6 cellular contexts compared by ENCODE assay signal in the genomic region with DNA sequence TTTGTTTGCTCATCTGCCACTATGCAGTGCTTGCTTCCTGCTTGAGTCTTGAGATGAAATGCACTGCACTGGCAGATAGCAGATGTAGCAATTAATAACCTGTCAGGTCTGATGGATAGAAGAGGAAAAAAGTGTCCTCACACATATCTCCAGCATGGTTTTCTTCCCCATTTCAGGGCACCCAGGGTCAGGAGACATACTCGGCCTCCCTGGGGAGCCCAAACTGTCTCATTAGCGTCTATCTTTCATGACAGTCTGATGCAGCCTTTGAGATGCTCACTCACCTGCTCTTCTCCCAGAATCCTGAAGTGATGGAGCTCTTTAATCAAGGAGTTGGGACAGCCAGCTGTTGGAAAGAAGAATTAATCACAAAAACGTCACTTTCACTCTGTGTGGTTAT.
"Had no signal": no experiment of that assay in that cellular context is flagged by ENCODE, and none has a peak within 500 bp of the region (broad histone marks: within the 10 kb centered on the region; RNA-seq: fewer than 3 reads in every experiment).

No MANE protein-coding gene starts in this region.

- ATAC-seq: GM23338, HepG2 had no signal

- H3K27ac ChIP-seq: HL-60 had no signal

- H2AFZ ChIP-seq: GM23338 had no signal

- H3K4me2 ChIP-seq: GM23338 had no signal

- H3K4me3 ChIP-seq: GM23338 had no signal

- DNase-seq: H9, HCEC 1CT, KBM-7 had no signal
